ENCODE assay signal across 16 cellular contexts in the genomic region with DNA sequence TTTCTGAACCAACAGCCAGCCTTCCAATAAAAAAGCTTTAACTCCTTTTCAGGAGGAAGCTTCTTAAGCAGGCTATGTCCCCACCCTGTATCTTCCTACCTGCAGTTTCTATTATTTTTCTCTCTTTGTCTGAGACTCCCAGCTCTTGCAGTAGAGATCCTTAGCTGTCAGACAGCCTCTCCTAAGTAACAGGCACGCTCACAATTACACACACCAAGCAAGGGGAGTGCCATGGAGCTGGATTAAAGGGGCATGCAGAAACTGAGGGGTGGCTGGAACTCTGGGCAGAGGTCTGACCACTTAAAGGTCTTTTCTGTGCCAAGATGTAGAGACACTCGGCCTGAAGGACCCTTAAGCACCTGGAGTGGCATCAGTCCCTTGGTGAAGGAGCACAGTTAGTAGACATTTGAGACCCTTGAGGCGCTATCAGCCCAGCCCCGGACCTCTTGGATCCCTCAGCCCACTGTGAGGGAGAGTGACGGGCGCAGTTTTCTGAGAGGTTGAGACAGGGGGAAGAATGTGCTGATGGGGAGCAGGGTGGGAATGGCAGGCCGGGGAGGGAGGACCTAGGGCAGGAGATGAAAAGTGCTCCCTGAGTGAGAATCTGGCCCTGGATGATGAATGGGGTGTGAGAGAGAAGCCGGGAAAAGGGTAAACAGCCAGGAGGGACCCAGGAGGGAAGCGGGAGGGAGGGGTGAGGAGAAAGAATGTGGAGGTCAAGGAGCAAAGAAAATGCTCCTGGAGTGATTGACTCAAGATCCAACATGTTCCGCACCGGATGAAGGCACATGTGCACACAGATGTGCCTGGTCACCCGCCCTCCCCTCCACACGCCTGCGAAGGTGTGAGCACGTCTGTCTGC. TPM values are rescaled to one million over a fixed set of nuclear protein-coding genes. Genes with fewer than 3 reads are reported as not detected.
DNase-seq lines count a peak whose midpoint lies in the region; ATAC-seq, FAIRE-seq and TF ChIP-seq lines count a peak whose summit lies in the region.
"Had no signal": no experiment of that assay in that cellular context is flagged by ENCODE, and none has a peak within 500 bp of the region (broad histone marks: within the 10 kb centered on the region; RNA-seq: fewer than 3 reads in every experiment).

No MANE protein-coding gene starts in this region.

- H3K9me3 ChIP-seq in RWPE2 (ENCODE audit: severe bottlenecking) (no peaks in the 10 kb centered on the region), left lung (no peaks in the 10 kb centered on the region)
- H3K9me3 ChIP-seq: SJCRH30 had no signal

- intact Hi-C loops in left lung (cut with DNase I), result no loop called here

- peak overlapping the region; percentile 92 for H3K27ac ChIP-seq in RWPE2 (ENCODE audit: poor library complexity, severe bottlenecking)
- peak overlapping the region; percentile 33 to 41 for H3K27ac ChIP-seq in left lung
- H3K27ac ChIP-seq in rectal smooth muscle tissue (ENCODE audit: low read depth, low read length), result peak overlapping the region; percentile 2
- H3K27ac ChIP-seq: SJCRH30 had no signal

- H3K9ac ChIP-seq in rectal smooth muscle tissue (ENCODE audit: low read length), result no peak overlapping the region

- no peak overlapping the region for H3K4me3 ChIP-seq in RWPE2 (ENCODE audit: severe bottlenecking)
- no peak overlapping the region for H3K4me3 ChIP-seq in left lung
- H3K4me3 ChIP-seq in rectal smooth muscle tissue (ENCODE audit: low read length), result no peak overlapping the region
- H3K4me3 ChIP-seq: SJCRH30 had no signal

- H3K36me3 ChIP-seq in RWPE2 (ENCODE audit: low read depth) (peaks cover 13% of the 10 kb centered on the region; the same call in 1 of the 2 replicates), left lung (no peaks in the 10 kb centered on the region), rectal smooth muscle tissue (ENCODE audit: control insufficient read depth, insufficient read depth, low read length) (no peaks in the 10 kb centered on the region)

- TF ChIP-seq CTCF in RWPE2 (IDR thresholded peaks at IDR 0.05; ENCODE audit: poor library complexity, severe bottlenecking), result no peak
- no peak for TF ChIP-seq CTCF in left lung (IDR thresholded peaks at IDR 0.05)

- FAIRE-seq in urothelium cell line (lab: Jason Lieb, UNC), result no peak
- FAIRE-seq: G401.6 had no signal

- H3K4me1 ChIP-seq in RWPE2 (ENCODE audit: insufficient read depth, poor library complexity, severe bottlenecking) (peaks cover 31% of the 10 kb centered on the region), left lung (peaks cover 64 to 79% of the 10 kb centered on the region in 2 donors), rectal smooth muscle tissue (ENCODE audit: control insufficient read depth, insufficient read depth, low read length) (peaks cover 54% of the 10 kb centered on the region)

- peak; percentile 57 for ATAC-seq in RWPE2 (ENCODE audit: low read depth)
- ATAC-seq in left lung, result peak; percentile 51
- ATAC-seq in GM21381 (IDR thresholded peaks at IDR 0.05; ENCODE audit: unreplicated experiment), result no peak
- ATAC-seq in HG03442 (IDR thresholded peaks at IDR 0.05; ENCODE audit: unreplicated experiment), result no peak
- ATAC-seq: left colon had no signal

- no peaks in the 10 kb centered on the region for H3K27me3 ChIP-seq in RWPE2 (ENCODE audit: insufficient read depth, poor library complexity, severe bottlenecking)
- H3K27me3 ChIP-seq in left lung, result no peaks in the 10 kb centered on the region
- no peaks in the 10 kb centered on the region for H3K27me3 ChIP-seq in rectal smooth muscle tissue (ENCODE audit: control insufficient read depth, insufficient read depth, low read length)
- H3K27me3 ChIP-seq: SJCRH30 had no signal

- peak; percentile 55 for DNase-seq in ELF-1 (ENCODE audit: low read depth, low spot score)
- DNase-seq in RWPE2 (ENCODE audit: low spot score), result no peak
- DNase-seq in left lung, result peak; percentile 68 to 72
- DNase-seq in urothelium cell line (ENCODE audit: low spot score), result no peak
- DNase-seq in T-helper 9 cell, result no peak
- DNase-seq: activated CD4-positive, CD25-positive, alpha-beta regulatory T cell treated with anti-CD3 and anti-CD28 coated beads, Interleukin-2, amount 50 U/mL, for 72 hours; activated gamma-delta T cell; left colon; NCI-H2029 treated with DMSO at 0.1 percent for 48 hours; NCI-H526; stimulated activated naive CD4-positive, alpha-beta T cell had no signal

RNA-seq across cellular contexts. Expression of gene PLXNA2, which starts 13.3 kb away (rescaled TPM):
- total RNA-seq in left lung, result 10 to 100 TPM; 73.5 to 92.8 TPM

Comparison
In these comparisons a context has a peak if more than half of its experiments do, and no peak if none do; other contexts are left out.
1. DNase-seq: peak in ELF-1 (single experiment) and left lung (2 of 2); none in RWPE2 (single experiment), urothelium cell line (single experiment) and T-helper 9 cell (single experiment).
2. ATAC-seq: peak in RWPE2 (single experiment) and left lung (single experiment); none in GM21381 (single experiment) and HG03442 (single experiment).
3. H3K27ac ChIP-seq: peak in every context shown above with its lines; median percentile 92 in RWPE2; 37 in left lung; 2 in rectal smooth muscle tissue.